ENCODE assay signal across 1 cellular context in the genomic region with DNA sequence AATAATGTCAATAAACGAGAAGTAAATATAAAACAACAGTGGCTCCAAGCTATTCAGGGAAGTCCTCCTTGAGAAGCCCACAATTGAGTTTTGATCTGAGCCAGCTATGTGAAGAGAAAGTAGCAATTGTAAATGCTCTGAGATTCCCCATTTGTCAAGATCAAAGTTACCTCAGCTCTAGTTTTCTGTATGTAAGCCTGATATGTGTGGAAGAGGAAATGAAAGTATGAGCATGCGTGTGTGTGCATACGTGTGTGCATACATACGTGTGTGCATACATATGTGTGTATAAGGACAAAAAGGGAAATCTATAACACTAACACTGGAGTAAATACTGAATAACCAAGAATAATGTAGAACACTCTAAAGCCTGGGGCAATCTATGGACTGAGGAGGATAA.
TF ChIP-seq lines count a peak whose summit lies in the region.

No MANE protein-coding gene starts in this region.

TF ChIP-seq in GM12878, 131 proteins besides CTCF, POLR2A, EP300 and RAD21 (continued from another document):
- TF ChIP-seq, protein P1, sequence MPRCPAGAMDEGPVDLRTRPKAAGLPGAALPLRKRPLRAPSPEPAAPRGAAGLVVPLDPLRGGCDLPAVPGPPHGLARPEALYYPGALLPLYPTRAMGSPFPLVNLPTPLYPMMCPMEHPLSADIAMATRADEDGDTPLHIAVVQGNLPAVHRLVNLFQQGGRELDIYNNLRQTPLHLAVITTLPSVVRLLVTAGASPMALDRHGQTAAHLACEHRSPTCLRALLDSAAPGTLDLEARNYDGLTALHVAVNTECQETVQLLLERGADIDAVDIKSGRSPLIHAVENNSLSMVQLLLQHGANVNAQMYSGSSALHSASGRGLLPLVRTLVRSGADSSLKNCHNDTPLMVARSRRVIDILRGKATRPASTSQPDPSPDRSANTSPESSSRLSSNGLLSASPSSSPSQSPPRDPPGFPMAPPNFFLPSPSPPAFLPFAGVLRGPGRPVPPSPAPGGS (IDR thresholded peaks at IDR 0.05; ENCODE audit: borderline replicate concordance, insufficient read depth, low read depth, low read length, poor library complexity, severe bottlenecking), result no peak
- no peak for TF ChIP-seq KLF5 (IDR thresholded peaks at IDR 0.05; ENCODE audit: partially characterized antibody)
